In the genomic region with DNA sequence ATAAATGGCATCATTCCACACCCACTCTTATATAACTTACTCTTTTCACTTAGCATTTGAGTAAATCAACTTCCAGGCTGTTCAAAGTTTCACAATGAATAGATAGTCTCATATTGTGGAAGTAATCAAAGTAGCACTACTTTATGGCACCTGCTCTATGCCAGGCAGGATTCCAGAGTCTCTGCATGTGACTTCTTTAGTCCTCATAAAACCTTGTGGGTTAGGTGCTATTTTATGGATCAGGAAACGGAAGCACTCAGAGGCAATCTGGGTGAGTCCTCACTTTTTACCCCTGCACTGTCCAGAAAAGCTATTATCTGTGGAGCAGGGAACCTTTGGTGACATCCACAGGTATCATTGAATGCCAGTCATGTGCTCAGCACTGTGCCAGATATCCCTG, we compare ENCODE assay signal across 18 cellular contexts.
DNase-seq lines count a peak whose midpoint lies in the region; ATAC-seq, FAIRE-seq and TF ChIP-seq lines count a peak whose summit lies in the region.
"Had no signal": no experiment of that assay in that cellular context is flagged by ENCODE, and none has a peak within 500 bp of the region (broad histone marks: within the 10 kb centered on the region; RNA-seq: fewer than 3 reads in every experiment).

No MANE protein-coding gene starts in this region.

- no peaks in the 10 kb centered on the region for H3K9me3 ChIP-seq in Karpas-422 (ENCODE audit: low read length)
- H3K9me3 ChIP-seq in mucosa of descending colon = no peaks in the 10 kb centered on the region
- no peaks in the 10 kb centered on the region for H3K9me3 ChIP-seq in transverse colon
- H3K9me3 ChIP-seq: A549, BE2C had no signal

- H3K9ac ChIP-seq in Karpas-422 (ENCODE audit: low read length) = peak overlapping the region; percentile 50; the same call in 1 of the 2 replicates

- no peak for TF ChIP-seq POLR2A in transverse colon (IDR thresholded peaks at IDR 0.05)

- ATAC-seq in mucosa of descending colon (peak; percentile 98), GM19463 (IDR thresholded peaks at IDR 0.05; ENCODE audit: unreplicated experiment) (no peak)
- no peak for ATAC-seq in activated CD8-positive, alpha-beta memory T cell treated with anti-CD3 and anti-CD28 coated beads, Interleukin-2, amount 10 ng/mL, durations not matched to agents 7 days and 5 days
- ATAC-seq: A549; CD8-positive, alpha-beta T cell; HCT116 had no signal

- in situ Hi-C loops in transverse colon (cut with MboI; ENCODE audit: low pct_ligation_motif_present in 1 of 4, low pct_unique_long_range_greater_than_20kb in 1 of 4, low sequenced_read_pairs in 3 of 4) (no loop called here), GM13977 (cut with MboI; ENCODE audit: low pct_unique_long_range_greater_than_20kb, low sequenced_read_pairs, unreplicated experiment) (no loop called here)

- H3K79me2 ChIP-seq in Karpas-422 (ENCODE audit: low read length) = no peaks in the 10 kb centered on the region

- no peak overlapping the region for H3K27ac Mint-ChIP-seq in activated CD8-positive, alpha-beta memory T cell treated with anti-CD3 and anti-CD28 coated beads, Interleukin-2, amount 10 ng/mL, durations not matched to agents 7 days and 5 days
- H3K27ac Mint-ChIP-seq: CD8-positive, alpha-beta T cell had no signal

- no peaks in the 10 kb centered on the region for H3K36me3 Mint-ChIP-seq in activated CD8-positive, alpha-beta memory T cell treated with anti-CD3 and anti-CD28 coated beads, Interleukin-2, amount 10 ng/mL, durations not matched to agents 7 days and 5 days
- H3K36me3 Mint-ChIP-seq: CD14-positive monocyte; CD8-positive, alpha-beta T cell had no signal

- 28% methylated on average over 1 of the region's 1 CpG; no CpG with 5 or more reads in 1 of the 2 donors for WGBS in transverse colon (ENCODE audit: low coverage in 1 of 2), 2 donors

- H3K27ac ChIP-seq in Karpas-422 (ENCODE audit: low read length) (peak overlapping the region; percentile 92; the same call in 1 of the 2 replicates), transverse colon (peak overlapping the region; percentile 23 to 64 (median 63))
- H3K27ac ChIP-seq: A549 had no signal

- H3K36me3 ChIP-seq in Karpas-422 (ENCODE audit: insufficient read depth, low read length) (no peaks in the 10 kb centered on the region), mucosa of descending colon (ENCODE audit: low read depth) (no peaks in the 10 kb centered on the region), transverse colon (no peaks in the 10 kb centered on the region)
- H3K36me3 ChIP-seq: BE2C had no signal

- H3K9me2 ChIP-seq in Karpas-422 (replicated peaks; ENCODE audit: insufficient read depth, low read length) = no peaks in the 10 kb centered on the region

- peak; percentile 61 for FAIRE-seq in colon (lab: Jason Lieb, UNC)
- FAIRE-seq: A549, D721Med had no signal

- CTCF ChIA-PET in activated CD8-positive, alpha-beta memory T cell treated with anti-CD3 and anti-CD28 coated beads, Interleukin-2, amount 10 ng/mL, durations not matched to agents 7 days and 5 days (lab: Charles Lee) = no interaction called here

- H2AFZ ChIP-seq in Karpas-422 (ENCODE audit: low read length) = peak overlapping the region; percentile 1; the same call in 1 of the 2 replicates

- H3K4me3 ChIP-seq in Karpas-422 (ENCODE audit: low read length) (no peak overlapping the region), mucosa of descending colon (no peak overlapping the region), transverse colon (no peak overlapping the region)
- H3K4me3 ChIP-seq: A549 had no signal

- peaks cover 57% of the 10 kb centered on the region for H3K4me1 ChIP-seq in Karpas-422 (ENCODE audit: low read length)
- H3K4me1 ChIP-seq in mucosa of descending colon (ENCODE audit: low read depth) = peaks cover 5% of the 10 kb centered on the region
- H3K4me1 ChIP-seq in transverse colon = peaks cover 0 to 12% (median 7%) of the 10 kb centered on the region in 4 donors
- H3K4me1 ChIP-seq: A549, BE2C had no signal

- DNase-seq in Karpas-422 = no peak
- DNase-seq in mucosa of descending colon = peak in 2 of 3 donors; percentile 34 to 84
- DNase-seq in transverse colon = peak; percentile 70
- no peak for DNase-seq in HUDEP-2 (lab: John Stamatoyannopoulos, UW; ENCODE audit: unreplicated experiment in 76 of 76)
- DNase-seq in activated CD8-positive, alpha-beta memory T cell treated with anti-CD3 and anti-CD28 coated beads, Interleukin-2, amount 10 ng/mL, durations not matched to agents 7 days and 5 days = no peak
- DNase-seq in GM13977 (ENCODE audit: low spot score) = no peak
- DNase-seq: BE2C; CD8-positive, alpha-beta T cell; COR-L47; DND-41; GF-D8; IMR-90 had no signal

- peaks cover 15% of the 10 kb centered on the region for H3K27me3 Mint-ChIP-seq in activated CD8-positive, alpha-beta memory T cell treated with anti-CD3 and anti-CD28 coated beads, Interleukin-2, amount 10 ng/mL, durations not matched to agents 7 days and 5 days

- TF ChIP-seq CTCF in mucosa of descending colon (IDR thresholded peaks at IDR 0.05) (no peak), transverse colon (IDR thresholded peaks at IDR 0.05) (no peak), GM13977 (IDR thresholded peaks at IDR 0.05; ENCODE audit: extremely low read depth, insufficient read depth, missing control alignments) (no peak)

- H3K4me3 Mint-ChIP-seq in activated CD8-positive, alpha-beta memory T cell treated with anti-CD3 and anti-CD28 coated beads, Interleukin-2, amount 10 ng/mL, durations not matched to agents 7 days and 5 days = no peak overlapping the region
- H3K4me3 Mint-ChIP-seq: CD14-positive monocyte; CD8-positive, alpha-beta T cell had no signal

- no peaks in the 10 kb centered on the region for H3K4me1 Mint-ChIP-seq in activated CD8-positive, alpha-beta memory T cell treated with anti-CD3 and anti-CD28 coated beads, Interleukin-2, amount 10 ng/mL, durations not matched to agents 7 days and 5 days
- H3K4me1 Mint-ChIP-seq: CD14-positive monocyte had no signal

- no peak for TF ChIP-seq EP300 in transverse colon (IDR thresholded peaks at IDR 0.05; ENCODE audit: low read depth)

- peak overlapping the region; percentile 71 for H3K4me2 ChIP-seq in Karpas-422 (ENCODE audit: low read depth, low read length, poor library complexity, severe bottlenecking)
- H3K4me2 ChIP-seq: A549 had no signal

- H3K27me3 ChIP-seq in Karpas-422 (ENCODE audit: low read length) (no peaks in the 10 kb centered on the region), transverse colon (no peaks in the 10 kb centered on the region)
- H3K27me3 ChIP-seq: BE2C had no signal

- no peaks in the 10 kb centered on the region for H4K20me1 ChIP-seq in Karpas-422 (ENCODE audit: insufficient read depth, low read depth, low read length)

- no peaks in the 10 kb centered on the region for H3K9me3 Mint-ChIP-seq in activated CD8-positive, alpha-beta memory T cell treated with anti-CD3 and anti-CD28 coated beads, Interleukin-2, amount 10 ng/mL, durations not matched to agents 7 days and 5 days (ENCODE audit: low read depth)
- H3K9me3 Mint-ChIP-seq: CD8-positive, alpha-beta T cell had no signal

- intact Hi-C loops in mucosa of descending colon (cut with DNase I, micrococcal nuclease) = no loop called here
- intact Hi-C loops in transverse colon (cut with DNase I; ENCODE audit: low total_unique reads) = no loop called here

Comparison
In these comparisons a context has a peak if more than half of its experiments do, and no peak if none do; other contexts are left out.
1. DNase-seq: peak in mucosa of descending colon (2 of 3) and transverse colon (single experiment); none in Karpas-422 (single experiment), HUDEP-2 (0 of 76), activated CD8-positive, alpha-beta memory T cell treated with anti-CD3 and anti-CD28 coated beads, Interleukin-2, amount 10 ng/mL, durations not matched to agents 7 days and 5 days (single experiment) and GM13977 (single experiment).